In genomic region chr1:12358499-12358898, GRCh38 we compare ENCODE assay signal across 11 cellular contexts.
DNase-seq lines count a peak whose midpoint lies in the region; ATAC-seq and TF ChIP-seq lines count a peak whose summit lies in the region.
"Had no signal": no experiment of that assay in that cellular context is flagged by ENCODE, and none has a peak within 500 bp of the region (broad histone marks: within the 10 kb centered on the region; RNA-seq: fewer than 3 reads in every experiment).

No MANE protein-coding gene starts in this region.

- H3K27me3 ChIP-seq in cardiac muscle cell (no peaks in the 10 kb centered on the region), ascending aorta (no peaks in the 10 kb centered on the region), right lobe of liver (no peaks in the 10 kb centered on the region), tibial artery (no peaks in the 10 kb centered on the region), dorsolateral prefrontal cortex (no peaks in the 10 kb centered on the region)

- H3K36me3 Mint-ChIP-seq in CD14-positive monocyte: peaks cover 75 to 78% of the 10 kb centered on the region in 2 donors

- peak overlapping the region; percentile 1 for H3K27ac ChIP-seq in cardiac muscle cell
- peak overlapping the region; percentile 84 for H3K27ac ChIP-seq in ascending aorta
- H3K27ac ChIP-seq in right lobe of liver: no peak overlapping the region
- H3K27ac ChIP-seq in tibial artery: peak overlapping the region; percentile 62 to 72
- H3K27ac ChIP-seq in dorsolateral prefrontal cortex: no peak overlapping the region
- H3K27ac ChIP-seq: 22Rv1, HL-60 had no signal

- no peaks in the 10 kb centered on the region for H3K9me3 Mint-ChIP-seq in CD14-positive monocyte

- H3K9me3 ChIP-seq in cardiac muscle cell (ENCODE audit: low read depth): no peaks in the 10 kb centered on the region
- H3K9me3 ChIP-seq in ascending aorta: no peaks in the 10 kb centered on the region
- H3K9me3 ChIP-seq in right lobe of liver: no peaks in the 10 kb centered on the region
- H3K9me3 ChIP-seq in tibial artery: no peaks in the 10 kb centered on the region

- H3K36me3 ChIP-seq in cardiac muscle cell (peaks cover 19% of the 10 kb centered on the region), ascending aorta (peaks cover 13 to 23% of the 10 kb centered on the region in 2 donors), right lobe of liver (peaks cover 0 to 16% (median 9%) of the 10 kb centered on the region in 4 donors), tibial artery (peaks cover 19 to 36% (median 24%) of the 10 kb centered on the region in 3 donors)

- H3K27ac Mint-ChIP-seq in CD14-positive monocyte: no peak overlapping the region

- no peak for TF ChIP-seq POLR2A in right lobe of liver (IDR thresholded peaks at IDR 0.05)

- ATAC-seq in right lobe of liver (peak; percentile 55 to 84 (median 74)), GM21367 (IDR thresholded peaks at IDR 0.05; ENCODE audit: unreplicated experiment) (no peak)

- no peaks in the 10 kb centered on the region for H3K27me3 Mint-ChIP-seq in CD14-positive monocyte (ENCODE audit: low read depth in 3 of 3)

- peaks cover 13% of the 10 kb centered on the region for H3K4me1 ChIP-seq in cardiac muscle cell (ENCODE audit: low read depth)
- H3K4me1 ChIP-seq in ascending aorta: peaks cover 13 to 29% of the 10 kb centered on the region in 2 donors
- peaks cover 0 to 36% (median 14%) of the 10 kb centered on the region in 4 donors for H3K4me1 ChIP-seq in right lobe of liver
- H3K4me1 ChIP-seq in tibial artery: peaks cover 0 to 51% (median 25%) of the 10 kb centered on the region in 4 donors

- WGBS in right lobe of liver (ENCODE audit: insufficient coverage, low coverage, low lambda C conversion rate, missing lambda C conversion rate): 43% methylated on average over 6 of the region's 6 CpGs

- no peaks in the 10 kb centered on the region for H3K4me1 Mint-ChIP-seq in CD14-positive monocyte

- H3K4me3 ChIP-seq in cardiac muscle cell (no peak overlapping the region), ascending aorta (no peak overlapping the region), right lobe of liver (no peak overlapping the region), tibial artery (no peak overlapping the region), dorsolateral prefrontal cortex (no peak overlapping the region)

- DNase-seq in cardiac muscle cell (ENCODE audit: low read depth in 1 of 2, low spot score in 1 of 2) (no peak), cardiac septum (ENCODE audit: low spot score) (no peak), ascending aorta (ENCODE audit: low spot score in 2 of 2) (no peak), right lobe of liver (no peak), tibial artery (no peak), CD14-positive monocyte (ENCODE audit: low spot score) (no peak), dorsolateral prefrontal cortex (no peak)
- DNase-seq: DMS 273 treated with DMSO at 0.1 percent for 48 hours had no signal

- intact Hi-C loops in cardiac septum (cut with DNase I): no loop called here
- intact Hi-C loops in ascending aorta (cut with DNase I): loop anchor here (5.0 kb wide), 1 partner anchor 44 kb away; no protein-coding TSS in a partner anchor
- intact Hi-C loops in right lobe of liver (cut with DNase I): no loop called here
- intact Hi-C loops in tibial artery (cut with DNase I; ENCODE audit: low total_unique reads): no loop called here
- intact Hi-C loops in CD14-positive monocyte (cut with micrococcal nuclease): no loop called here
- intact Hi-C loops in dorsolateral prefrontal cortex (cut with DNase I): no loop called here

- TF ChIP-seq CTCF in cardiac muscle cell (IDR thresholded peaks at IDR 0.05; ENCODE audit: low read depth, low read length): no peak
- TF ChIP-seq CTCF in ascending aorta (IDR thresholded peaks at IDR 0.05): no peak
- no peak for TF ChIP-seq CTCF in right lobe of liver (IDR thresholded peaks at IDR 0.05)
- TF ChIP-seq CTCF in tibial artery (IDR thresholded peaks at IDR 0.05): no peak
- TF ChIP-seq CTCF in CD14-positive monocyte (IDR thresholded peaks at IDR 0.05): no peak
- TF ChIP-seq CTCF in dorsolateral prefrontal cortex (IDR thresholded peaks at IDR 0.05 in 54 of 56, conservative IDR thresholded peaks at IDR 0.05 in 2 of 56; ENCODE audit: low read depth in 1 of 56, partially characterized antibody in 56 of 56): no peak

- H3K4me3 Mint-ChIP-seq in CD14-positive monocyte: no peak overlapping the region

Comparison
In these comparisons a context has a peak if more than half of its experiments do, and no peak if none do; other contexts are left out.
1. H3K27ac ChIP-seq: peak in cardiac muscle cell (single experiment), ascending aorta (2 of 2) and tibial artery (2 of 2); none in right lobe of liver (0 of 3) and dorsolateral prefrontal cortex (0 of 59).